In the genomic region with DNA sequence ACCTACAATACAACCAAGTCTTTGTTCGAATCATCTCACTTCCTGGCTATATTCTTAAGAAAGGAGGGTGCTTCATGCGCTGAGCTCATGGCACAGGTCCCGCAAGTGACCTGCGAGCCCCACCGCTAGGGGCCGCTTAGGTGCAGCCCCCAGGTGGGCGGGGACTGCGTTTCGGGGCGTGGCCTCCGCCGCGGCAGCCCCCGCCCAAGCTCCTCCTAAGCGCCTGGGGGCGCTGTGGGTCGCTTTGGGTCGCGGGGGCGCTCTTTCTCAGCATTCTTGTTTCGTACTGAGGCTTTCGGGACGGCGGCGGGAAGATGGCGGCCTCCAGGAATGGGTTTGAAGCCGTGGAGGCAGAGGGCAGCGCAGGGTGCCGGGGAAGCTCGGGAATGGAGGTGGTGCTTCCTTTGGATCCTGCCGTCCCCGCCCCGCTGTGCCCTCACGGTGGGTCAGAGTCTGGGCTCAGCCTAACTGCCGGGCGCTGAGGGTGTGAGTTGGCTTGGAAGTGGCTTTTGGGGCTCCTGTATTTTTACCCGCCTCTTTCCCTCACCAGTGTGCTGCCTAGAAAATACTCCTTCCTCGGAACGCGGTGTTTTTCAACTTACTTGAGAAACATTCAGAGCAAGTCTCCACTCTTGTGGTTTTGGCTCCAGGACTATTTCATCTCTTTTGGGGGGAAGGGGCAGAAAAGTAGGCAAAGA, we compare ENCODE assay signal across 8 cellular contexts.
DNase-seq lines count a peak whose midpoint lies in the region; ATAC-seq and FAIRE-seq lines count a peak whose summit lies in the region.

A gene with protein sequence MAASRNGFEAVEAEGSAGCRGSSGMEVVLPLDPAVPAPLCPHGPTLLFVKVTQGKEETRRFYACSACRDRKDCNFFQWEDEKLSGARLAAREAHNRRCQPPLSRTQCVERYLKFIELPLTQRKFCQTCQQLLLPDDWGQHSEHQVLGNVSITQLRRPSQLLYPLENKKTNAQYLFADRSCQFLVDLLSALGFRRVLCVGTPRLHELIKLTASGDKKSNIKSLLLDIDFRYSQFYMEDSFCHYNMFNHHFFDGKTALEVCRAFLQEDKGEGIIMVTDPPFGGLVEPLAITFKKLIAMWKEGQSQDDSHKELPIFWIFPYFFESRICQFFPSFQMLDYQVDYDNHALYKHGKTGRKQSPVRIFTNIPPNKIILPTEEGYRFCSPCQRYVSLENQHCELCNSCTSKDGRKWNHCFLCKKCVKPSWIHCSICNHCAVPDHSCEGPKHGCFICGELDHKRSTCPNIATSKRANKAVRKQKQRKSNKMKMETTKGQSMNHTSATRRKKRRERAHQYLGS (plus strand): TSS at position 279 of the 698 bp plus-strand sequence. CDS start 36 bp downstream, at position 315.

- H3K4me2 ChIP-seq in BLaER1: peak within 1 kb of the TSS; percentile 88

- DNase-seq in GM19238 (ENCODE audit: insufficient read length, low spot score) (peak; percentile 50), NCI-H510A treated with DMSO at 0.1 percent for 48 hours (lab: John Stamatoyannopoulos, UW) (peak; percentile 65), left kidney (ENCODE audit: low read depth, low spot score) (peak; percentile 95)
- DNase-seq in activated CD4-positive, alpha-beta T cell treated with anti-CD3 and anti-CD28 coated beads for 24 hours (ENCODE audit: low read depth in 2 of 2): peak; percentile 77 to 81
- DNase-seq in stimulated activated CD4-positive, alpha-beta T cell treated with anti-CD3 and anti-CD28 coated beads, Interleukin-2, amount 100 ng/mL, for 24 hours: peak; percentile 87 to 89

- no peaks in the 10 kb centered on the region for H3K27me3 ChIP-seq in BLaER1

- peak; percentile 76 for ATAC-seq in HG03442 (IDR thresholded peaks at IDR 0.05; ENCODE audit: unreplicated experiment)

- peak; percentile 47 for FAIRE-seq in colon (lab: Jason Lieb, UNC)

- H3K27ac ChIP-seq in BLaER1: peak within 1 kb of the TSS; percentile 85

- no peaks in the 10 kb centered on the region for H4K20me1 ChIP-seq in BLaER1

- peak within 1 kb of the TSS; percentile 90 for H3K9ac ChIP-seq in BLaER1

- peaks cover 31% of the 10 kb centered on the region for H3K4me1 ChIP-seq in BLaER1

- no peaks in the 10 kb centered on the region for H3K9me3 ChIP-seq in BLaER1

- peak within 1 kb of the TSS; percentile 83 for H3K4me3 ChIP-seq in BLaER1

- peaks cover 26% of the 10 kb centered on the region for H3K36me3 ChIP-seq in BLaER1

Comparison
In these comparisons a context has a peak if more than half of its experiments do, and no peak if none do; other contexts are left out.
1. Peak in every context shown above with its lines: DNase-seq, ATAC-seq, H3K4me3 ChIP-seq and H3K27ac ChIP-seq.